In the genomic region with DNA sequence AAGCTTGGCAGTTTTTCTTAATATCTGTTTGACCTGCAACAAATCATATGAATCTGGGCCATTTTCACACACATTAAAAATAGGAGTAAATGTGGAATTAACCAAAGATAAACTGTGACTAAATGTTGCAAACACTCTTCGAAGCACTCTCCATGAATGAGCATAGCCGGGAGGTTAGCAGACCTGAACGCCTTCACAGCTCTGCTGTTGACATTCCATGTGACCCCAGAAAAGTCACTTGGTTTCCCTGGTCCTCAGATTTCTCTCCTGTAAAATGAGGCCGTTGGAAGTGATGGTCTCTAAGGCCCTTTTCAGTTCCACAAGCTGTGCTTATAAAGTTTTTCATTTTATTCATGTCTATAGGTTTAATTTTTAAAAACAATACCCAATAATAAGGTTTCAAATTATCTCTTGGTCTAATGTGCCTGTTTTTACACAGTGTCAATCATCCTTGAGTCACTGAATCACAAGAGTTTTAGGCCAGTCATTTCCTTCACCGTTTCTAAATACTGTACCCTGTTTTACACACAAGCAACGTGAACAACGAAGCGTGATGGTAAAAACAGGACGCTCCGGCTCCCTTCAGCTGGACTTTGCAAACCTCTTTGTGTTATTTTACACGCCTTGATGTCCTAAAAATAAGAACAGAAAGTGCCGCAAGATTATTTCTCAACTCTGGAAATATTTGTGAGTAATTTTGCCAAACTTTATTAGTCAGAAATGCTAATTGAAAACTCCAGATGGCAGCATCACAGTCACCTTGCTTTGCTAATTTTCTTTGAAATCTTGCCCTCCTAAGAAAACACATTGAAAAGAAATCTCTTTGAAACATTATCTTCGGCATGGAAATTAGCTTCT, we compare ENCODE assay signal across 1 cellular context.
TF ChIP-seq lines count a peak whose summit lies in the region.

No MANE protein-coding gene starts in this region.

TF ChIP-seq in HCT116, 20 proteins besides CTCF, POLR2A, EP300 and RAD21 (continued from another document):
- TF ChIP-seq EZH2phosphoT487 (IDR thresholded peaks at IDR 0.05; ENCODE audit: borderline replicate concordance) = no peak
- TF ChIP-seq EGR1 (IDR thresholded peaks at IDR 0.05; ENCODE audit: low read depth) = no peak
- TF ChIP-seq YY1 (IDR thresholded peaks at IDR 0.05; ENCODE audit: extremely low read depth, insufficient replicate concordance, low read depth, low read length) = no peak
- no peak for TF ChIP-seq ZFX (IDR thresholded peaks at IDR 0.05)
- no peak for TF ChIP-seq REST (IDR thresholded peaks at IDR 0.05; ENCODE audit: low read depth)
- no peak for TF ChIP-seq ELF1 (IDR thresholded peaks at IDR 0.05; ENCODE audit: borderline replicate concordance, low read depth)
- no peak for TF ChIP-seq SIN3A (IDR thresholded peaks at IDR 0.05; ENCODE audit: low read depth)
- TF ChIP-seq ATF3 (IDR thresholded peaks at IDR 0.05) = no peak
- peak; percentile 65 for TF ChIP-seq CEBPB (IDR thresholded peaks at IDR 0.05; ENCODE audit: low read depth)
